14 cellular contexts compared by ENCODE assay signal in genomic region chr7:2716488-2716887, GRCh38. TPM values are rescaled to one million over a fixed set of nuclear protein-coding genes. Genes with fewer than 3 reads are reported as not detected.
A peak's percentile ranks its signal among the peaks of the same experiment; 100 is the strongest.
DNase-seq lines count a peak whose midpoint lies in the region; ATAC-seq, FAIRE-seq and TF ChIP-seq lines count a peak whose summit lies in the region.
"Had no signal": no experiment of that assay in that cellular context is flagged by ENCODE, and none has a peak within 500 bp of the region (broad histone marks: within the 10 kb centered on the region; RNA-seq: fewer than 3 reads in every experiment).

No MANE protein-coding gene starts in this region.

- no peak for FAIRE-seq in GM19239 (lab: Jason Lieb, UNC)

- no peaks in the 10 kb centered on the region for H3K36me3 ChIP-seq in cardiac muscle cell
- H3K36me3 ChIP-seq in heart right ventricle = peaks cover 0 to 39% (median 3%) of the 10 kb centered on the region in 9 donors
- no peaks in the 10 kb centered on the region for H3K36me3 ChIP-seq in hepatocyte (replicated peaks; ENCODE audit: insufficient read depth, low read depth)

- no peaks in the 10 kb centered on the region for H3K9me3 Mint-ChIP-seq in type B pancreatic cell

- no peaks in the 10 kb centered on the region for H4K20me1 ChIP-seq in hepatocyte (ENCODE audit: insufficient read depth, poor library complexity, severe bottlenecking)

- H2AFZ ChIP-seq in hepatocyte = no peak overlapping the region
- H2AFZ ChIP-seq: parathyroid adenoma had no signal

- 90 to 92% methylated on average over 11 of the region's 11 CpGs for WGBS in heart right ventricle, 2 donors
- WGBS in hepatocyte (ENCODE audit: low lambda C conversion rate, missing lambda C conversion rate) = 82% methylated on average over 11 of the region's 11 CpGs

- H3K27me3 Mint-ChIP-seq in T-helper 17 cell (no peaks in the 10 kb centered on the region), type B pancreatic cell (no peaks in the 10 kb centered on the region)

- H3K4me3 ChIP-seq in cardiac muscle cell (no peak overlapping the region), heart right ventricle (no peak overlapping the region), hepatocyte (no peak overlapping the region)
- H3K4me3 ChIP-seq: mucosa of descending colon, spleen had no signal

- DNase-seq in cardiac muscle cell (ENCODE audit: low read depth in 1 of 2, low spot score in 1 of 2) = no peak
- DNase-seq in heart right ventricle = no peak
- DNase-seq in T-helper 17 cell = no peak
- no peak for DNase-seq in hepatocyte (ENCODE audit: low spot score)
- no peak for DNase-seq in type B pancreatic cell (ENCODE audit: extremely low spot score, unreplicated experiment)
- no peak for DNase-seq in GM19239 (ENCODE audit: insufficient read length, low spot score)
- no peak for DNase-seq in NK-92 treated with Interleukin-12 subunit alpha and Interleukin-12 subunit beta, amount 100 ng/mL, for 24 hours (lab: John Stamatoyannopoulos, UW)
- DNase-seq: DMS 273 treated with DMSO at 0.1 percent for 48 hours; effector CD8-positive, alpha-beta T cell; mucosa of descending colon; NCI-H1417; spleen had no signal

- peak overlapping the region; percentile 81 for H3K4me3 Mint-ChIP-seq in T-helper 17 cell
- no peak overlapping the region for H3K4me3 Mint-ChIP-seq in type B pancreatic cell

- intact Hi-C loops in heart right ventricle (cut with DNase I) = no loop called here

- ATAC-seq in heart right ventricle (no peak), T-helper 17 cell (no peak), HG03025 (IDR thresholded peaks at IDR 0.05; ENCODE audit: low FRiP score, unreplicated experiment) (no peak)

- peaks cover 74% of the 10 kb centered on the region for H3K4me1 ChIP-seq in cardiac muscle cell (ENCODE audit: low read depth)
- peaks cover 7 to 54% (median 44%) of the 10 kb centered on the region in 9 donors for H3K4me1 ChIP-seq in heart right ventricle
- H3K4me1 ChIP-seq in hepatocyte (ENCODE audit: insufficient read depth) = peaks cover 23% of the 10 kb centered on the region

- H3K79me2 ChIP-seq in hepatocyte = no peaks in the 10 kb centered on the region
- H3K79me2 ChIP-seq: parathyroid adenoma had no signal

- H3K4me2 ChIP-seq in hepatocyte = peak overlapping the region; percentile 55

- H3K27me3 ChIP-seq in cardiac muscle cell (no peaks in the 10 kb centered on the region), heart right ventricle (no peaks in the 10 kb centered on the region), hepatocyte (no peaks in the 10 kb centered on the region)
- H3K27me3 ChIP-seq: spleen had no signal

- H3K27ac ChIP-seq in cardiac muscle cell (peak overlapping the region; percentile 95), heart right ventricle (peak overlapping the region in 1 of 10 donors; percentile 36), hepatocyte (peak overlapping the region; percentile 90)
- H3K27ac ChIP-seq: parathyroid adenoma had no signal

- H3K9me2 ChIP-seq in hepatocyte (replicated peaks; ENCODE audit: insufficient read depth) = no peaks in the 10 kb centered on the region

- H3K9me3 ChIP-seq in cardiac muscle cell (ENCODE audit: low read depth) = no peaks in the 10 kb centered on the region
- H3K9me3 ChIP-seq in heart right ventricle = peaks cover 0 to 6% (median 0%) of the 10 kb centered on the region in 11 donors
- no peaks in the 10 kb centered on the region for H3K9me3 ChIP-seq in T-helper 17 cell (ENCODE audit: control insufficient read depth, low read length, poor library complexity, severe bottlenecking)
- no peaks in the 10 kb centered on the region for H3K9me3 ChIP-seq in hepatocyte (ENCODE audit: low read depth)
- H3K9me3 ChIP-seq: mucosa of descending colon, spleen had no signal

- H3K27ac Mint-ChIP-seq in T-helper 17 cell = peak overlapping the region; percentile 87
- H3K27ac Mint-ChIP-seq in type B pancreatic cell = peak overlapping the region; percentile 94

- no peak for TF ChIP-seq CTCF in cardiac muscle cell (IDR thresholded peaks at IDR 0.05; ENCODE audit: low read depth, low read length)
- TF ChIP-seq CTCF in heart right ventricle (IDR thresholded peaks at IDR 0.05) = no peak
- no peak for TF ChIP-seq CTCF in hepatocyte (IDR thresholded peaks at IDR 0.05; ENCODE audit: poor library complexity)
- no peak for TF ChIP-seq CTCF in type B pancreatic cell (conservative IDR thresholded peaks at IDR 0.05)

- H3K4me1 Mint-ChIP-seq in T-helper 17 cell (peaks cover 36% of the 10 kb centered on the region), type B pancreatic cell (ENCODE audit: unreplicated experiment) (peaks cover 53% of the 10 kb centered on the region)

- H3K36me3 Mint-ChIP-seq in T-helper 17 cell (ENCODE audit: low read depth) = no peaks in the 10 kb centered on the region
- H3K36me3 Mint-ChIP-seq in type B pancreatic cell = peaks cover 17% of the 10 kb centered on the region

RNA-seq across cellular contexts. Expression of gene AMZ1, which starts 28.5 kb away (rescaled TPM):
- total RNA-seq in cardiac muscle cell = 0.80 and 1.1 TPM in 2 replicates
- 1.6 and 1.7 TPM in 2 replicates for polyA plus RNA-seq in cardiac muscle cell
- total RNA-seq in heart right ventricle = under 1 TPM in 6 of 10 donors, not detected in 4; 0.04 to 0.11 (median 0.07) TPM
- polyA plus RNA-seq in heart right ventricle = under 1 TPM; 0.04 to 0.07 TPM
- total RNA-seq in T-helper 17 cell = under 1 TPM; 0.32 to 0.76 TPM
- total RNA-seq in hepatocyte = not detected in 2 replicates
- 1.4 TPM in 1 of 2 replicates, not detected in the other for polyA plus RNA-seq in hepatocyte
- total RNA-seq in type B pancreatic cell (ENCODE audit: low replicate concordance) = 1.2 and 5.6 TPM in 2 replicates
